8 cellular contexts compared by ENCODE assay signal in the genomic region with DNA sequence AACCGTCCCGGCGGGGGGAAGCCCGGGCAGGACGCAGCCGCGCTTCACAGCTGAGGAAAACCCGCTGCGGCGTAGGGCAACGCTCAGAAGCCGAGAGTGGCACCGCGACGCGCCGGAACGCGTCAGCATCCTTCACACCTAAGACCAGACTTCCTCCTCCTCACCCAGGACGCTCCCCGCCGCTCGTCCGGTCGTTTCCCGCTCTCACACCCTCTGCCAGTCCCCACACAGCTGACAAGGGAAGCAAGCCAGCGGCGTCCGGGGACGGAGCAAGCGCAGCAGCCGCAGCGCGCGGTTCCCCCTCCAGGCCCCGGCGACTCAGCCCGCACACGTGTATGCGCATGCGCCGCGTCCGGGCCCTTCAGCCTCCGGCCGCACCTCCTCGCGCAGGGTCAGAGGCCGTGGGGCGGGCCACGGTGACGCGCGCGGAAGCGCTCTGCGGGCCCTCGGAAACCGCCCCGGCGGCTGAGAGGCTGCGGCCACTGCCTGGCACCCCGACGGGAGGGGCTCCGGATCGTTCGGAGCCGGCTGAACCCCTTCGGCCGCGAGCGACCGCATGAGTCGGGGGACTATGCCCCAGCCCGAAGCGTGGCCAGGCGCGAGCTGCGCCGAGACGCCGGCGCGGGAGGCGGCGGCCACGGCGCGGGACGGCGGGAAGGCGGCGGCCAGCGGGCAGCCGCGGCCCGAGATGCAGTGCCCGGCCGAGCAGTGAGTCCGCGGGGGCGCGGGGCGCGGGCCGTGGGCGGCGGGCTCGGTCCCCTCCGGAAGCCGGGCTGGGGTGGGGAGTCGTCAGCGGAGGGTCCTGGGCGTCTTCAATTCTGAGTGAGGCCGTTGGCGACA. TPM values are rescaled to one million over a fixed set of nuclear protein-coding genes. Genes with fewer than 3 reads are reported as not detected.
A peak's percentile ranks its signal among the peaks of the same experiment; 100 is the strongest.
DNase-seq lines count a peak whose midpoint lies in the region; ATAC-seq and TF ChIP-seq lines count a peak whose summit lies in the region.

Gene OTULIN, plus strand, starts transcription at position 449 of the 840 bp plus-strand sequence. Its CDS starts 108 bp downstream, at position 557.

- DNase-seq in AG09309 (ENCODE audit: low read depth) (peak; percentile 37), NCI-H345 (lab: John Stamatoyannopoulos, UW) (peak; percentile 90), chondrocyte (ENCODE audit: low spot score) (peak; percentile 95), kidney glomerular epithelial cell (lab: John Stamatoyannopoulos, UW) (peak; percentile 75)
- DNase-seq in activated CD4-positive, alpha-beta T cell treated with anti-CD3 and anti-CD28 coated beads for 1 hour = peak; percentile 79
- peak; percentile 41 to 71 for DNase-seq in stimulated activated CD4-positive, alpha-beta T cell treated with anti-CD3 and anti-CD28 coated beads, Interleukin-1b, Interleukin-23, amount 100 ng/mL, for 1 hour (ENCODE audit: low read depth in 2 of 2)

- TF ChIP-seq CTCF in AG09309 (IDR thresholded peaks at IDR 0.05; ENCODE audit: control insufficient read depth, insufficient read depth, low read depth, low read length, missing control alignments) = no peak
- TF ChIP-seq CTCF in chondrocyte (IDR thresholded peaks at IDR 0.05) = no peak

- H3K9me3 Mint-ChIP-seq in chondrocyte (ENCODE audit: low read depth) = no peaks in the 10 kb centered on the region

- peak within 1 kb of the TSS; percentile 95 for H3K4me3 Mint-ChIP-seq in chondrocyte (ENCODE audit: unreplicated experiment)

- in situ Hi-C loops in GM18951 (cut with MboI; ENCODE audit: low sequenced_read_pairs, unreplicated experiment) = loop anchor here (25.0 kb wide), 1 partner anchor 502 kb away; no protein-coding TSS in a partner anchor

- H3K27ac Mint-ChIP-seq in chondrocyte (ENCODE audit: unreplicated experiment) = peak within 1 kb of the TSS; percentile 98

- H3K4me1 Mint-ChIP-seq in chondrocyte (ENCODE audit: low read depth) = peaks cover 56% of the 10 kb centered on the region

- ATAC-seq in HG03175 (IDR thresholded peaks at IDR 0.05; ENCODE audit: unreplicated experiment) = peak; percentile 69

- TF ChIP-seq POLR2A in GM18951 (IDR thresholded peaks at IDR 0.05; ENCODE audit: extremely low read depth, insufficient read depth, insufficient read length) = peak; percentile 89

- no peaks in the 10 kb centered on the region for H3K27me3 Mint-ChIP-seq in chondrocyte (ENCODE audit: low read depth)

- H3K36me3 Mint-ChIP-seq in chondrocyte (ENCODE audit: low read depth) = peaks cover 2% of the 10 kb centered on the region

- peak within 1 kb of the TSS; percentile 60 for H3K4me3 ChIP-seq in AG09309 (ENCODE audit: control insufficient read depth, low read depth, low read length)

RNA-seq across cellular contexts. Expression of gene OTULIN, which starts in this region (rescaled TPM):
- total RNA-seq in chondrocyte = 31.2 to 36.3 TPM (median 34.7 TPM) in 3 replicates

Comparison
In these comparisons a context has a peak if more than half of its experiments do, and no peak if none do; other contexts are left out.
1. Peak in every context shown above with its lines: DNase-seq, ATAC-seq and H3K4me3 ChIP-seq.
2. DNase-seq: peak in every context shown above with its lines; median percentile 95 in chondrocyte; 90 in NCI-H345; 79 in activated CD4-positive, alpha-beta T cell treated with anti-CD3 and anti-CD28 coated beads for 1 hour; 75 in kidney glomerular epithelial cell; 56 in stimulated activated CD4-positive, alpha-beta T cell treated with anti-CD3 and anti-CD28 coated beads, Interleukin-1b, Interleukin-23, amount 100 ng/mL, for 1 hour; 37 in AG09309.